Comparison of ENCODE assay signal across 8 cellular contexts in the genomic region with DNA sequence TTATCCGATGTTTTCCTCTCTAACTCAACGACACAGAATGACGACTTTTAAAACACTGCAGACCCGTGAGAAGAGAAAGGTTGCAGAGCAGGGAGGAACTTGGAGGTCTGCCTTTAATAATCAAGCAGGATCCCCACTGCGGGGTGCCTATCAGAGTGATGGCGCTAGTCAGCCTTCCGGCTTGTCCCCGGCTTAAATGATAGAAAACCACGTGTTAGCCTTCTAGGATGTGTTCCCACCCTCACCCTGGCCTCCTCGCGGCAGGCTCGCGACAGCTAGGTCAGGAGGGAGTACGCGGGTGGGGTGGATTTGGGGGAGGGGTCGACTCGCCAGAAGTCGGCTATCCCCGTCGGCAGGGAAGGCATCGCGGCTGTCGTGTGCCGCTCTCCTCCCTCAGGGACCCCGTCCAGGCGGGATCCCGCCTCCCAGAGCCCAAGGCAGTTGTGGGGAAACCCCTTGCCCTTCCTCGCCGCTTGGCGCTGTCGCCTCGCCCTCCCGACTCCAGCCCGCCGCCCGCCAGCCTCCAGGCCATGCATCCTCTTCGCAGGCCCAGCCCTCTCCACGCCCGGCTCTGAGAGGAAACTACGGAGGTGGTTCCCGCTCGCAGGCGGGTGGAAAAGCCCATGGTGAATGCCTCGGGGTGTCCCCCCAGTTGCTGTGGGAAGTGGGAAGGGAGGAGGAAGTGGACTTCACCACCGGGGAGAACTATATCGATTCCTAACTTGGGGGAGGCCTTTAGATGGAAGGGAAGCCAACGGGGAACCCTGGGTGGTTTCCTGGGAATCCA. TPM values are rescaled to one million over a fixed set of nuclear protein-coding genes. Genes with fewer than 3 reads are reported as not detected.
DNase-seq lines count a peak whose midpoint lies in the region; ATAC-seq, FAIRE-seq and TF ChIP-seq lines count a peak whose summit lies in the region.

No MANE protein-coding gene starts in this region.

- peak overlapping the region; percentile 98 for H3K4me3 ChIP-seq in left ventricle myocardium inferior

- no peaks in the 10 kb centered on the region for H3K36me3 ChIP-seq in left ventricle myocardium inferior

- no peak for FAIRE-seq in urothelium cell line (lab: Jason Lieb, UNC)

- TF ChIP-seq CTCF in GM10248 (IDR thresholded peaks at IDR 0.05; ENCODE audit: control extremely low read depth, extremely low read depth, low read depth, missing control alignments): no peak
- TF ChIP-seq CTCF in left ventricle myocardium inferior (IDR thresholded peaks at IDR 0.05; ENCODE audit: borderline replicate concordance): no peak
- no peak for TF ChIP-seq CTCF in progenitor cell of endocrine pancreas (IDR thresholded peaks at IDR 0.05; ENCODE audit: unreplicated experiment)

- CTCF ChIA-PET in GM10248 (lab: Yijun Ruan, JAX): interaction anchor here (0.7 to 1.4 kb wide), 3 partner anchors 11 to 130 kb away, joined by 3 to 4 read pairs (median 3); no protein-coding TSS in a partner anchor

- ATAC-seq in HG02588 (IDR thresholded peaks at IDR 0.05; ENCODE audit: unreplicated experiment): peak; percentile 26

- H3K9me3 Mint-ChIP-seq in progenitor cell of endocrine pancreas (ENCODE audit: low read depth): no peaks in the 10 kb centered on the region

- POLR2A ChIA-PET in GM10248 (lab: Yijun Ruan, JAX): no interaction called here

- peak overlapping the region; percentile 100 for H3K27ac Mint-ChIP-seq in progenitor cell of endocrine pancreas

- H3K27ac ChIP-seq in adipose tissue (ENCODE audit: low read depth, low read length): peak overlapping the region; percentile 83
- peak overlapping the region; percentile 99 for H3K27ac ChIP-seq in left ventricle myocardium inferior (replicated peaks)

- H3K4me1 Mint-ChIP-seq in progenitor cell of endocrine pancreas (ENCODE audit: low read depth): peaks cover 21% of the 10 kb centered on the region

- H3K27me3 ChIP-seq in left ventricle myocardium inferior (ENCODE audit: low read depth): no peaks in the 10 kb centered on the region

- peak overlapping the region; percentile 82 for H3K4me3 Mint-ChIP-seq in progenitor cell of endocrine pancreas (ENCODE audit: low read depth)

- intact Hi-C loops in left ventricle myocardium inferior (cut with micrococcal nuclease): loop anchor here (10.0 kb wide), 1 partner anchor 164 kb away; a partner anchor contains a TSS

- H3K27me3 Mint-ChIP-seq in progenitor cell of endocrine pancreas: no peaks in the 10 kb centered on the region

- peaks cover 53% of the 10 kb centered on the region for H3K4me1 ChIP-seq in left ventricle myocardium inferior

- no peaks in the 10 kb centered on the region for H3K36me3 Mint-ChIP-seq in progenitor cell of endocrine pancreas (ENCODE audit: insufficient read depth)

- no peaks in the 10 kb centered on the region for H3K9me3 ChIP-seq in left ventricle myocardium inferior (replicated peaks)

- peak; percentile 56 for DNase-seq in GM10248 (ENCODE audit: extremely low spot score)
- DNase-seq in NCI-H1092 treated with DMSO at 0.1 percent for 48 hours (lab: John Stamatoyannopoulos, UW): peak; percentile 96
- DNase-seq in SW 1271 (lab: John Stamatoyannopoulos, UW): peak; percentile 15 to 65
- DNase-seq in left ventricle myocardium inferior: peak; percentile 75
- peak; percentile 57 for DNase-seq in progenitor cell of endocrine pancreas (ENCODE audit: low spot score, unreplicated experiment)
- DNase-seq in urothelium cell line (ENCODE audit: low spot score): peak; percentile 60

- WGBS in adipose tissue, 3 donors: 0% methylated on average over 38 to 47 of the region's 47 CpGs

RNA-seq across cellular contexts. Expression of a gene that starts 1.1 kb away (rescaled TPM):
- polyA plus RNA-seq in adipose tissue: 10 to 100 TPM; 14.3 to 16.5 (median 16.3) TPM
- 41.6 TPM for total RNA-seq in left ventricle myocardium inferior
- total RNA-seq in progenitor cell of endocrine pancreas: 71.8 and 75.8 TPM in 2 replicates

RNA-seq across cellular contexts. Expression of a gene that starts 53.0 kb away (rescaled TPM):
- 1 to 10 TPM in 2 of 3 donors, under 1 TPM in 1; 0.90 to 1.9 (median 1.3) TPM for polyA plus RNA-seq in adipose tissue
- total RNA-seq in left ventricle myocardium inferior (3.4 TPM), progenitor cell of endocrine pancreas (3.1 and 3.3 TPM in 2 replicates)

Comparison
In these comparisons a context has a peak if more than half of its experiments do, and no peak if none do; other contexts are left out.
1. Peak in every context shown above with its lines: DNase-seq, ATAC-seq, H3K4me3 ChIP-seq and H3K27ac ChIP-seq.
2. DNase-seq: peak in every context shown above with its lines; median percentile 96 in NCI-H1092 treated with DMSO at 0.1 percent for 48 hours; 75 in left ventricle myocardium inferior; 60 in urothelium cell line; 57 in progenitor cell of endocrine pancreas; 56 in GM10248; 40 in SW 1271.